ENCODE assay signal across 8 cellular contexts in genomic region chr9:127574089-127574921, GRCh38. TPM values are rescaled to one million over a fixed set of nuclear protein-coding genes. Genes with fewer than 3 reads are reported as not detected.
A peak's percentile ranks its signal among the peaks of the same experiment; 100 is the strongest.
DNase-seq lines count a peak whose midpoint lies in the region; ATAC-seq and TF ChIP-seq lines count a peak whose summit lies in the region.

No MANE protein-coding gene starts in this region.

- H2BK15ac ChIP-seq in IMR-90 (ENCODE audit: low read depth, low read length): peak overlapping the region; percentile 98; the same call in 2 of the 3 replicates

- BruUV-seq in IMR-90 (replicated peaks; lab: Mats Ljungman, UMichigan): no TSS peak

- TF ChIP-seq CTCF in IMR-90 (conservative IDR thresholded peaks at IDR 0.05; ENCODE audit: low read depth, low read length): no peak
- no peak for TF ChIP-seq CTCF in gastroesophageal sphincter (IDR thresholded peaks at IDR 0.05)
- no peak for TF ChIP-seq CTCF in thyroid gland (IDR thresholded peaks at IDR 0.05)

- H3K4me2 ChIP-seq in BLaER1 (peak overlapping the region; percentile 54), IMR-90 (ENCODE audit: low read depth, low read length) (no peak overlapping the region)

- no peaks in the 10 kb centered on the region for H3K9me3 ChIP-seq in BLaER1
- H3K9me3 ChIP-seq in IMR-90 (ENCODE audit: control insufficient read depth, insufficient read depth, low read length): no peaks in the 10 kb centered on the region
- H3K9me3 ChIP-seq in gastroesophageal sphincter: no peaks in the 10 kb centered on the region
- H3K9me3 ChIP-seq in thyroid gland: no peaks in the 10 kb centered on the region

- ATAC-seq in IMR-90 (ENCODE audit: low read depth): peak; percentile 4
- no peak for ATAC-seq in gastroesophageal sphincter
- ATAC-seq in HG03521 (IDR thresholded peaks at IDR 0.05; ENCODE audit: unreplicated experiment): no peak

- H4K20me1 ChIP-seq in BLaER1 (no peaks in the 10 kb centered on the region), IMR-90 (ENCODE audit: insufficient read depth, low read length) (no peaks in the 10 kb centered on the region)

- no peak overlapping the region for H3K4me3 ChIP-seq in BLaER1
- no peak overlapping the region for H3K4me3 ChIP-seq in IMR-90 (ENCODE audit: insufficient read depth, low read depth, low read length)
- H3K4me3 ChIP-seq in gastroesophageal sphincter: no peak overlapping the region
- no peak overlapping the region for H3K4me3 ChIP-seq in thyroid gland (replicated peaks in 1 of 3)

- POLR2A ChIA-PET in IMR-90 (lab: Charles Lee; ENCODE audit: unreplicated experiment): interaction anchor here (0.6 kb wide), 2 partner anchors 9 to 18 kb away, joined by 3 read pairs; no protein-coding TSS in a partner anchor

- H3K27ac ChIP-seq in BLaER1: no peak overlapping the region
- H3K27ac ChIP-seq in IMR-90 (ENCODE audit: insufficient read depth, low read length): peak overlapping the region; percentile 97
- H3K27ac ChIP-seq in gastroesophageal sphincter: peak overlapping the region; percentile 14 to 78 (median 73)
- H3K27ac ChIP-seq in thyroid gland: peak overlapping the region; percentile 97 to 99 (median 99)

- dilution Hi-C loops in IMR-90 (cut with HindIII; ENCODE audit: low sequenced_read_pairs, unreplicated experiment): no loop called here

- H3K23ac ChIP-seq in IMR-90 (ENCODE audit: low read depth, low read length): peak overlapping the region; percentile 50

- peak overlapping the region; percentile 59 for H4K5ac ChIP-seq in IMR-90 (ENCODE audit: low read depth, low read length)

- peaks cover 17 to 87% of the 10 kb centered on the region in 2 experiments for H3K79me1 ChIP-seq in IMR-90 (ENCODE audit: low read depth in 1 of 2, low read length in 2 of 2)

- H2AFZ ChIP-seq in IMR-90 (replicated peaks; ENCODE audit: low read length, poor library complexity): peak overlapping the region; percentile 84

- no peaks in the 10 kb centered on the region for H3K36me3 ChIP-seq in BLaER1
- H3K36me3 ChIP-seq in IMR-90 (ENCODE audit: control insufficient read depth, insufficient read depth, low read length): no peaks in the 10 kb centered on the region
- no peaks in the 10 kb centered on the region for H3K36me3 ChIP-seq in gastroesophageal sphincter
- no peaks in the 10 kb centered on the region for H3K36me3 ChIP-seq in thyroid gland

- H3K18ac ChIP-seq in IMR-90 (ENCODE audit: low read depth, low read length): peak overlapping the region; percentile 93

- H3K14ac ChIP-seq in IMR-90 (replicated peaks; ENCODE audit: low read depth, low read length): peak overlapping the region; percentile 82

- H2AK5ac ChIP-seq in IMR-90 (ENCODE audit: low read depth, low read length): peak overlapping the region; percentile 79

- H3K4ac ChIP-seq in IMR-90 (ENCODE audit: low read depth, low read length): peak overlapping the region; percentile 91

- H3K27me3 ChIP-seq in BLaER1 (no peaks in the 10 kb centered on the region), IMR-90 (ENCODE audit: control insufficient read depth, insufficient read depth, low read length) (no peaks in the 10 kb centered on the region), gastroesophageal sphincter (no peaks in the 10 kb centered on the region), thyroid gland (no peaks in the 10 kb centered on the region)

- in situ Hi-C loops in IMR-90 (cut with MboI; ENCODE audit: low sequenced_read_pairs): loop anchor here (5.0 kb wide), 1 partner anchor 52 kb away; no protein-coding TSS in a partner anchor

- intact Hi-C loops in IMR-90 (cut with micrococcal nuclease) (no loop called here), thyroid gland (cut with DNase I) (no loop called here)

- peak overlapping the region; percentile 93 for H2BK20ac ChIP-seq in IMR-90 (ENCODE audit: low read depth, low read length)

- TF ChIP-seq RAD21 in IMR-90 (IDR thresholded peaks at IDR 0.05; ENCODE audit: low read length): no peak

- H2BK5ac ChIP-seq in IMR-90 (ENCODE audit: low read depth, low read length, poor library complexity, severe bottlenecking): peak overlapping the region; percentile 93

- no CpG with 5 or more reads among the region's 10 CpGs for WGBS in IMR-90 (ENCODE audit: extremely low coverage in 2 of 2, insufficient read length in 1 of 2), 2 experiments
- 33 to 36% methylated on average over 4 to 7 of the region's 10 CpGs for WGBS in gastroesophageal sphincter (ENCODE audit: low coverage in 1 of 2), 2 donors
- 22 to 27% methylated on average over 10 of the region's 10 CpGs for WGBS in thyroid gland, 2 donors

- H4K91ac ChIP-seq in IMR-90 (ENCODE audit: insufficient read depth, low read depth, low read length): peak overlapping the region; percentile 96

- no peak for DNase-seq in IMR-90
- DNase-seq in SW480 (ENCODE audit: low spot score): peak; percentile 91
- peak; percentile 89 to 90 for DNase-seq in thyroid gland
- DNase-seq in NOMO-1 (lab: John Stamatoyannopoulos, UW; ENCODE audit: unreplicated experiment in 2 of 2): no peak
- DNase-seq in NCI-H2227 (lab: John Stamatoyannopoulos, UW; ENCODE audit: unreplicated experiment): no peak

- CTCF ChIA-PET in IMR-90 (lab: Yijun Ruan, JAX): interaction anchor here (1.1 kb wide), 1 partner anchor 58 kb away, joined by 3 read pairs; no protein-coding TSS in a partner anchor

- TF ChIP-seq EP300 in gastroesophageal sphincter (IDR thresholded peaks at IDR 0.05): no peak

- H3K9ac ChIP-seq in BLaER1 (no peak overlapping the region), IMR-90 (ENCODE audit: low read depth, low read length) (peak overlapping the region; percentile 35)

- H4K8ac ChIP-seq in IMR-90 (ENCODE audit: low read depth in 2 of 2, low read length in 2 of 2): peak overlapping the region; percentile 62 to 93

- H3K56ac ChIP-seq in IMR-90 (ENCODE audit: extremely low read depth, insufficient read depth, low read length): peak overlapping the region; percentile 85

- TF ChIP-seq POLR2A in IMR-90 (IDR thresholded peaks at IDR 0.05; ENCODE audit: low read depth, low read length) (no peak), gastroesophageal sphincter (IDR thresholded peaks at IDR 0.05) (no peak), thyroid gland (IDR thresholded peaks at IDR 0.05) (peak in 1 of 2 donors; percentile 42)

- H2BK120ac ChIP-seq in IMR-90 (ENCODE audit: low read depth, low read length): peak overlapping the region; percentile 98

- peak overlapping the region; percentile 56 for H2AK9ac ChIP-seq in IMR-90 (replicated peaks; ENCODE audit: low read depth, low read length, poor library complexity)

- H3K4me1 ChIP-seq in BLaER1: peaks cover 49% of the 10 kb centered on the region
- H3K4me1 ChIP-seq in IMR-90 (ENCODE audit: control insufficient read depth, insufficient read depth, low read length): peaks cover 48% of the 10 kb centered on the region
- peaks cover 0 to 77% (median 34%) of the 10 kb centered on the region in 3 donors for H3K4me1 ChIP-seq in gastroesophageal sphincter
- peaks cover 63 to 76% of the 10 kb centered on the region in 2 donors for H3K4me1 ChIP-seq in thyroid gland

- H3K9me1 ChIP-seq in IMR-90 (ENCODE audit: insufficient read depth, low read length): peaks cover 40% of the 10 kb centered on the region

TF ChIP-seq in IMR-90, 13 proteins besides CTCF, POLR2A, EP300 and RAD21:
- no peak for TF ChIP-seq BHLHE40 (IDR thresholded peaks at IDR 0.05; ENCODE audit: low read depth, low read length)
- TF ChIP-seq CHD1 (IDR thresholded peaks at IDR 0.05; ENCODE audit: low read depth, low read length): no peak
- TF ChIP-seq MAZ (IDR thresholded peaks at IDR 0.05; ENCODE audit: borderline replicate concordance, low read depth, low read length): peak; percentile 29; the same call in 1 of the 2 replicates
- no peak; the same call in 1 of the 2 replicates for TF ChIP-seq MXI1 (IDR thresholded peaks at IDR 0.05; ENCODE audit: borderline replicate concordance, low read depth, low read length)
- TF ChIP-seq FOS (IDR thresholded peaks at IDR 0.05; ENCODE audit: low read depth, low read length): 0 out of 2 replicates have a peak, but pooled peaks have one; percentile 24

RNA-seq across cellular contexts. Expression of gene STXBP1, which starts 37.8 kb away (rescaled TPM):
- 15.8 and 18.9 TPM in 2 replicates for total RNA-seq in IMR-90 (2012; rRNA removed)
- polyA plus RNA-seq in IMR-90 (2012; rRNA removed): 21.7 and 22.6 TPM in 2 replicates
- 17.5 and 24.5 TPM in 2 replicates for polyA plus RNA-seq in IMR-90 (2012; cell fraction: cytosol; rRNA removed)
- polyA plus RNA-seq in IMR-90 (2012; cell fraction: nucleus; rRNA removed; ENCODE audit: low replicate concordance): 26.3 and 44.5 TPM in 2 replicates
- total RNA-seq in gastroesophageal sphincter: 10 to 100 TPM; 25.7 to 47.0 (median 33.1) TPM
- total RNA-seq in thyroid gland: 100 to 1,000 TPM in 2 of 4 donors, 10 to 100 TPM in 2; 23.8 to 139 (median 106) TPM

Comparison
In these comparisons a context has a peak if more than half of its experiments do, and no peak if none do; other contexts are left out.
1. DNase-seq: peak in SW480 (single experiment) and thyroid gland (2 of 2); none in IMR-90 (single experiment), NOMO-1 (0 of 2) and NCI-H2227 (single experiment).